In the genomic region with DNA sequence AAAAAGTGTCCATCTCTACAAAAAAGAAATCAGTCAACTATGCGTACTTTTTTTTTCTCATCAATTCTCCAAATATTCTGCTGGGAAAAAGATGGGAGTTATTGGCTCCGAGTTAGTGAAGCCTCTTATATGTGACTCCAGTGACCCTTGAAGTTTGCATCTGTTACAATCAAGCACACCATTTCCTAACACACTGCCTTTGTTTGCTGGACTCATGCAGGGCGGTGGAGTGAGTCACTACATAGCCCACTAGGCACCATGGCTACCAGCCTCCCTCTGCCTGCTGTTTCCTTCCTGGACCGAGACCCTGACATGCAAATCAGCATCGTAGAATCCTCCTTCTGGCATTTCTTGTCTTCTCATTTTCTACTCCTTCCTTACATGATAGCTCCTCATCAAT, we compare ENCODE assay signal across 11 cellular contexts.
A peak's percentile ranks its signal among the peaks of the same experiment; 100 is the strongest.
DNase-seq lines count a peak whose midpoint lies in the region; ATAC-seq, FAIRE-seq and TF ChIP-seq lines count a peak whose summit lies in the region.
"Had no signal": no experiment of that assay in that cellular context is flagged by ENCODE, and none has a peak within 500 bp of the region (broad histone marks: within the 10 kb centered on the region; RNA-seq: fewer than 3 reads in every experiment).

No MANE protein-coding gene starts in this region.

- no peaks in the 10 kb centered on the region for H3K36me3 Mint-ChIP-seq in astrocyte (ENCODE audit: low read depth, unreplicated experiment)
- no peaks in the 10 kb centered on the region for H3K36me3 Mint-ChIP-seq in glutamatergic neuron (ENCODE audit: unreplicated experiment)

- H3K27ac ChIP-seq in ACC112 (ENCODE audit: low read depth, low read length) (peak overlapping the region; percentile 33), astrocyte (ENCODE audit: low read depth, low read length) (peak overlapping the region; percentile 35), RWPE1 (no peak overlapping the region)
- H3K27ac ChIP-seq: C4-2B had no signal

- H3K9me3 Mint-ChIP-seq in astrocyte (ENCODE audit: unreplicated experiment) (peaks cover 4% of the 10 kb centered on the region), glutamatergic neuron (ENCODE audit: unreplicated experiment) (no peaks in the 10 kb centered on the region)
- H3K9me3 Mint-ChIP-seq: nephron had no signal

- no peaks in the 10 kb centered on the region for H3K27me3 ChIP-seq in ACC112 (ENCODE audit: insufficient read depth, low read length)
- no peaks in the 10 kb centered on the region for H3K27me3 ChIP-seq in astrocyte (ENCODE audit: insufficient read depth, low read length)

- H3K27me3 Mint-ChIP-seq in astrocyte (ENCODE audit: low read depth, unreplicated experiment) (peaks cover under 1% of the 10 kb centered on the region), glutamatergic neuron (ENCODE audit: unreplicated experiment) (peaks cover 4% of the 10 kb centered on the region)

- H2AFZ ChIP-seq in ACC112 (ENCODE audit: low read length, unreplicated experiment), result peak overlapping the region; percentile 10
- H2AFZ ChIP-seq in astrocyte (ENCODE audit: low read depth, low read length), result peak overlapping the region; percentile 13

- POLR2A ChIA-PET in RWPE1 (lab: Yijun Ruan, JAX; ENCODE audit: low non-redundant PET), result no interaction called here

- TF ChIP-seq CTCF in astrocyte (IDR thresholded peaks at IDR 0.05; ENCODE audit: insufficient read depth, low read depth, low read length), result no peak
- no peak for TF ChIP-seq CTCF in RWPE1 (conservative IDR thresholded peaks at IDR 0.05; ENCODE audit: low read depth)
- no peak for TF ChIP-seq CTCF in glutamatergic neuron (IDR thresholded peaks at IDR 0.05; ENCODE audit: partially characterized antibody, unreplicated experiment)

- H3K4me3 Mint-ChIP-seq in astrocyte (ENCODE audit: unreplicated experiment) (no peak overlapping the region), glutamatergic neuron (ENCODE audit: unreplicated experiment) (no peak overlapping the region)
- H3K4me3 Mint-ChIP-seq: nephron had no signal

- H3K79me2 ChIP-seq in ACC112 (ENCODE audit: control insufficient read depth, insufficient read depth, low read length, unreplicated experiment) (no peaks in the 10 kb centered on the region), astrocyte (ENCODE audit: insufficient read depth, low read length) (no peaks in the 10 kb centered on the region)

- peaks cover 9% of the 10 kb centered on the region for H3K4me1 Mint-ChIP-seq in astrocyte (ENCODE audit: low read depth, unreplicated experiment)
- no peaks in the 10 kb centered on the region for H3K4me1 Mint-ChIP-seq in glutamatergic neuron (ENCODE audit: low read depth, unreplicated experiment)
- H3K4me1 Mint-ChIP-seq: nephron had no signal

- H3K36me3 ChIP-seq in ACC112 (ENCODE audit: insufficient read depth, low read length) (no peaks in the 10 kb centered on the region), astrocyte (ENCODE audit: insufficient read depth, low read length) (no peaks in the 10 kb centered on the region)

- H3K27ac Mint-ChIP-seq in astrocyte (ENCODE audit: unreplicated experiment) (peak overlapping the region; percentile 68), glutamatergic neuron (ENCODE audit: unreplicated experiment) (no peak overlapping the region)

- H3K4me1 ChIP-seq in ACC112 (ENCODE audit: control insufficient read depth, insufficient read depth, low read length, unreplicated experiment) (peaks cover 28% of the 10 kb centered on the region), astrocyte (ENCODE audit: insufficient read depth, low read length) (peaks cover 19% of the 10 kb centered on the region)

- H4K20me1 ChIP-seq in astrocyte (ENCODE audit: insufficient read depth, low read length), result no peaks in the 10 kb centered on the region

- peak; percentile 56 for FAIRE-seq in astrocyte (lab: Jason Lieb, UNC)

- H3K4me2 ChIP-seq in astrocyte (ENCODE audit: low read length), result peak overlapping the region; percentile 69

- no peaks in the 10 kb centered on the region for H3K9me3 ChIP-seq in astrocyte (ENCODE audit: insufficient read depth, low read depth, low read length)

- CTCF ChIA-PET in RWPE1 (lab: Yijun Ruan, JAX), result interaction anchor here (0.5 kb wide), 1 partner anchor 12 kb away, joined by 4 read pairs; no protein-coding TSS in a partner anchor

- DNase-seq in HT-29 (ENCODE audit: low spot score) (peak; percentile 51), astrocyte (ENCODE audit: low read depth) (peak; percentile 78), iPS-NIHi7 (ENCODE audit: extremely low spot score) (peak; percentile 73), RWPE1 (ENCODE audit: low spot score) (no peak), glutamatergic neuron (no peak)
- DNase-seq: NCI-H2107 had no signal

- H3K9ac ChIP-seq in astrocyte (ENCODE audit: low read length), result peak overlapping the region; percentile 53

- H3K4me3 ChIP-seq in ACC112 (ENCODE audit: low read depth, low read length), result no peak overlapping the region
- H3K4me3 ChIP-seq in astrocyte (ENCODE audit: insufficient read depth, low read depth, low read length), result peak overlapping the region; percentile 34

- ATAC-seq in GM18519 (IDR thresholded peaks at IDR 0.05; ENCODE audit: low FRiP score, unreplicated experiment), result no peak
- no peak for ATAC-seq in HG03457 (IDR thresholded peaks at IDR 0.05; ENCODE audit: unreplicated experiment)

Comparison
In these comparisons a context has a peak if more than half of its experiments do, and no peak if none do; other contexts are left out.
1. DNase-seq: peak in HT-29 (single experiment), astrocyte (single experiment) and iPS-NIHi7 (single experiment); none in RWPE1 (single experiment) and glutamatergic neuron (single experiment).